In the genomic region with DNA sequence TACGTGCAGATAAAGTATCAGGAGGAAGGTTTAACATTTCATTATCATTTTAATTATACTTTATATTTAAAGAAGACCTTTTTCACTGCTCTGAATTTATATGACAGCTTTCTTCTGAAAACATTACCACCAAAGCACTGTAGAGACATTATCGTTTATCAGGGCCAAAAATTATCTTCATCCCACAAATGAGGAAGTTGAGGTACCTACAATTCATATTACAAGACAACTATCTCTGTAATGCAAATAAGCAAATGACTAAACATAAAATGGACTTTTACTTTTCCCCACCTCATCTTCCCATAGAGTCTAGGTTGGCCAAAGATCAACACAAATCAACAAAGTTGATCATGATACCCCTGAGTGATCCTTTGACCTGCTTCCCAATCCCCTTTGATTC, we compare ENCODE assay signal across 24 cellular contexts. TPM values are rescaled to one million over a fixed set of nuclear protein-coding genes. Genes with fewer than 3 reads are reported as not detected.
"Had no signal": no experiment of that assay in that cellular context is flagged by ENCODE, and none has a peak within 500 bp of the region (broad histone marks: within the 10 kb centered on the region; RNA-seq: fewer than 3 reads in every experiment).

No MANE protein-coding gene starts in this region.

- H3K4me3 ChIP-seq: adrenal gland, SJSA1 had no signal

- H3K4me3 Mint-ChIP-seq: activated CD8-positive, alpha-beta T cell treated with anti-CD3 and anti-CD28 coated beads, Interleukin-2, amount 10 ng/mL, durations not matched to agents 7 days and 5 days; activated naive CD8-positive, alpha-beta T cell treated with anti-CD3 and anti-CD28 coated beads, Interleukin-2, amount 10 ng/mL, durations not matched to agents 7 days and 5 days; T-helper 1 cell treated with Interleukin-12 subunit alpha and Interleukin-12 subunit beta and Interleukin-4 antibody, amounts not matched to agents 30 μg/mL and 1 μg/mL, for 36 hours had no signal

- H3K27me3 ChIP-seq: adrenal gland, SJSA1 had no signal

- H3K4me1 ChIP-seq: adrenal gland, SJSA1 had no signal

- H3K4me1 Mint-ChIP-seq: activated naive CD8-positive, alpha-beta T cell treated with anti-CD3 and anti-CD28 coated beads, Interleukin-2, amount 10 ng/mL, durations not matched to agents 7 days and 5 days had no signal

- ATAC-seq: activated CD4-positive, CD25-positive, alpha-beta regulatory T cell treated with anti-CD3 and anti-CD28 coated beads, Interleukin-2, amount 50 U/mL, for 24 hours; activated CD8-positive, alpha-beta T cell treated with anti-CD3 and anti-CD28 coated beads, Interleukin-2, amount 10 ng/mL, durations not matched to agents 7 days and 5 days had no signal

- DNase-seq: activated CD4-positive, alpha-beta T cell treated with anti-CD3 and anti-CD28 coated beads for 4 hours; activated CD8-positive, alpha-beta memory T cell treated with anti-CD3 and anti-CD28 coated beads, Interleukin-2, amount 50 U/mL, for 48 hours; activated CD8-positive, alpha-beta T cell treated with anti-CD3 and anti-CD28 coated beads, Interleukin-2, amount 10 ng/mL, durations not matched to agents 7 days and 5 days; activated naive CD4-positive, alpha-beta T cell treated with anti-CD3 and anti-CD28 coated beads, Interleukin-2, amount 50 U/mL, for 16 hours; activated naive CD8-positive, alpha-beta T cell treated with anti-CD3 and anti-CD28 coated beads, Interleukin-2, amount 10 ng/mL, durations not matched to agents 7 days and 5 days; activated T-cell treated with anti-CD3 and anti-CD28 coated beads, Interleukin-2, amount 50 U/mL, for 1 hour; adrenal gland; anterior cingulate cortex; central memory CD4-positive, alpha-beta T cell; MV-4-11; NCI-H1092 treated with DMSO at 0.1 percent for 48 hours; NCI-H1417 treated with DMSO at 0.1 percent for 48 hours; NCI-H1694; NCI-H2029; NCI-H2107; NCI-H2171 treated with DMSO at 0.1 percent for 48 hours; NCI-H226; NCI-H526; NCI-H82; SHP77; WERI-Rb-1 had no signal

- H3K9me3 ChIP-seq: adrenal gland, SJSA1 had no signal

- H3K27me3 Mint-ChIP-seq: activated naive CD8-positive, alpha-beta T cell treated with anti-CD3 and anti-CD28 coated beads, Interleukin-2, amount 10 ng/mL, durations not matched to agents 7 days and 5 days had no signal

- H3K36me3 ChIP-seq: WERI-Rb-1 had no signal

- H3K27ac Mint-ChIP-seq: activated CD8-positive, alpha-beta T cell treated with anti-CD3 and anti-CD28 coated beads, Interleukin-2, amount 10 ng/mL, durations not matched to agents 7 days and 5 days; activated naive CD8-positive, alpha-beta T cell treated with anti-CD3 and anti-CD28 coated beads, Interleukin-2, amount 10 ng/mL, durations not matched to agents 7 days and 5 days; T-helper 1 cell treated with Interleukin-12 subunit alpha and Interleukin-12 subunit beta and Interleukin-4 antibody, amounts not matched to agents 30 μg/mL and 1 μg/mL, for 36 hours had no signal

- H3K9me3 Mint-ChIP-seq: activated naive CD8-positive, alpha-beta T cell treated with anti-CD3 and anti-CD28 coated beads, Interleukin-2, amount 10 ng/mL, durations not matched to agents 7 days and 5 days; T-helper 1 cell treated with Interleukin-12 subunit alpha and Interleukin-12 subunit beta and Interleukin-4 antibody, amounts not matched to agents 30 μg/mL and 1 μg/mL, for 36 hours had no signal

- H3K27ac ChIP-seq: adrenal gland, SJSA1, WERI-Rb-1 had no signal

RNA-seq across cellular contexts. Expression of gene SMAD9, which starts 30.9 kb away (rescaled TPM):
- total RNA-seq: activated CD8-positive, alpha-beta T cell treated with anti-CD3 and anti-CD28 coated beads, Interleukin-2, amount 10 ng/mL, durations not matched to agents 7 days and 5 days; activated naive CD8-positive, alpha-beta T cell treated with anti-CD3 and anti-CD28 coated beads, Interleukin-2, amount 10 ng/mL, durations not matched to agents 7 days and 5 days had no signal
